Comparison of ENCODE assay signal across 1 cellular context in genomic region chr9:125750656-125751035, GRCh38.
TF ChIP-seq lines count a peak whose summit lies in the region.

No MANE protein-coding gene starts in this region.

TF ChIP-seq in HEK293, 187 proteins besides CTCF, POLR2A, EP300 and RAD21 (continued from another document):
- peak; percentile 98 for TF ChIP-seq PRDM10 (tag by site-specific recombination; IDR thresholded peaks at IDR 0.05)
- no peak for TF ChIP-seq ZFP41 (tag by site-specific recombination; IDR thresholded peaks at IDR 0.05; ENCODE audit: borderline replicate concordance)
- no peak for TF ChIP-seq ZNF501 (tag by site-specific recombination; IDR thresholded peaks at IDR 0.05)
- TF ChIP-seq, protein P1, sequence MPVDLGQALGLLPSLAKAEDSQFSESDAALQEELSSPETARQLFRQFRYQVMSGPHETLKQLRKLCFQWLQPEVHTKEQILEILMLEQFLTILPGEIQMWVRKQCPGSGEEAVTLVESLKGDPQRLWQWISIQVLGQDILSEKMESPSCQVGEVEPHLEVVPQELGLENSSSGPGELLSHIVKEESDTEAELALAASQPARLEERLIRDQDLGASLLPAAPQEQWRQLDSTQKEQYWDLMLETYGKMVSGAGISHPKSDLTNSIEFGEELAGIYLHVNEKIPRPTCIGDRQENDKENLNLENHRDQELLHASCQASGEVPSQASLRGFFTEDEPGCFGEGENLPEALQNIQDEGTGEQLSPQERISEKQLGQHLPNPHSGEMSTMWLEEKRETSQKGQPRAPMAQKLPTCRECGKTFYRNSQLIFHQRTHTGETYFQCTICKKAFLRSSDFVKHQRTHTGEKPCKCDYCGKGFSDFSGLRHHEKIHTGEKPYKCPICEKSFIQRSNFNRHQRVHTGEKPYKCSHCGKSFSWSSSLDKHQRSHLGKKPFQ (tag by site-specific recombination; IDR thresholded peaks at IDR 0.05), result 0 out of 2 replicates have a peak, but pooled peaks have one; percentile 2
- 0 out of 2 replicates have a peak, but pooled peaks have one; percentile 9 for TF ChIP-seq ZNF561 (tag by site-specific recombination; IDR thresholded peaks at IDR 0.05; ENCODE audit: borderline replicate concordance)
- 0 out of 2 replicates have a peak, but pooled peaks have one; percentile 27 for TF ChIP-seq PATZ1 (tag by site-specific recombination; IDR thresholded peaks at IDR 0.05)
- TF ChIP-seq, protein P2, sequence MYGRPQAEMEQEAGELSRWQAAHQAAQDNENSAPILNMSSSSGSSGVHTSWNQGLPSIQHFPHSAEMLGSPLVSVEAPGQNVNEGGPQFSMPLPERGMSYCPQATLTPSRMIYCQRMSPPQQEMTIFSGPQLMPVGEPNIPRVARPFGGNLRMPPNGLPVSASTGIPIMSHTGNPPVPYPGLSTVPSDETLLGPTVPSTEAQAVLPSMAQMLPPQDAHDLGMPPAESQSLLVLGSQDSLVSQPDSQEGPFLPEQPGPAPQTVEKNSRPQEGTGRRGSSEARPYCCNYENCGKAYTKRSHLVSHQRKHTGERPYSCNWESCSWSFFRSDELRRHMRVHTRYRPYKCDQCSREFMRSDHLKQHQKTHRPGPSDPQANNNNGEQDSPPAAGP (tag by site-specific recombination; IDR thresholded peaks at IDR 0.05), result no peak
- TF ChIP-seq PRDM1 (tag by site-specific recombination; IDR thresholded peaks at IDR 0.05), result peak; percentile 51
- no peak for TF ChIP-seq ZNF530 (tag by site-specific recombination; IDR thresholded peaks at IDR 0.05; ENCODE audit: low read depth)
- no peak for TF ChIP-seq ZSCAN23 (tag by site-specific recombination; IDR thresholded peaks at IDR 0.05)
- TF ChIP-seq KLF10 (tag by site-specific recombination; IDR thresholded peaks at IDR 0.05), result no peak
- no peak for TF ChIP-seq ZNF138 (tag by site-specific recombination; IDR thresholded peaks at IDR 0.05; ENCODE audit: borderline replicate concordance)
